ENCODE assay signal across 8 cellular contexts in the genomic region with DNA sequence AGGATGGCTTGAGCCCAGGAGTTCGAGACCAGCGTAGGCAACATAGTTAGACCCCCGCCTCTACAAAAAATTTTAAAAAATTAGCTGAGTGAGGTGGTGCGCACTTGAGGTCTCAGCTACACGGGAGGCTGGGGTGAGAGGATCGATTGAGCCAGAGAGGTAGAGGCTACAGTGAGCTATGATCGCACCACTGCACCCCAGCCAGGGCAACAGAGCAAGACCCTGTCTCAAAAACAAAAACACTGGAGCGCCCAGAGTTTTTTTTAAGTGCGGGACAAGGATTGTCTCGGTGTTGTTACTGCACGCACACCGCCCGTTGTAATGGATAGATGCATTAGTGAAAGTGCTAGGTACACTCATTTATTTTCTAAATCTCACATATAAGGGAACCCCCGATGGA. TPM values are rescaled to one million over a fixed set of nuclear protein-coding genes. Genes with fewer than 3 reads are reported as not detected.
DNase-seq lines count a peak whose midpoint lies in the region; ATAC-seq, FAIRE-seq and TF ChIP-seq lines count a peak whose summit lies in the region.

No MANE protein-coding gene starts in this region.

- H3K27me3 ChIP-seq in SJCRH30 (no peaks in the 10 kb centered on the region), sigmoid colon (no peaks in the 10 kb centered on the region)

- 35 to 67% methylated on average over 14 of the region's 14 CpGs for WGBS in sigmoid colon, 2 donors
- 44 to 48% methylated on average over 14 of the region's 14 CpGs for WGBS in lower leg skin, 2 donors

- H3K36me3 ChIP-seq in SJCRH30 (no peaks in the 10 kb centered on the region), sigmoid colon (no peaks in the 10 kb centered on the region)

- no peak for TF ChIP-seq EP300 in sigmoid colon (IDR thresholded peaks at IDR 0.05)

- H3K4me1 ChIP-seq in SJCRH30, result peaks cover 7% of the 10 kb centered on the region; the same call in 1 of the 2 replicates
- H3K4me1 ChIP-seq in sigmoid colon, result peaks cover 0 to 38% (median 28%) of the 10 kb centered on the region in 4 donors

- no peak for TF ChIP-seq POLR2A in sigmoid colon (IDR thresholded peaks at IDR 0.05)
- no peak for TF ChIP-seq POLR2A in lower leg skin (IDR thresholded peaks at IDR 0.05)

- no peak overlapping the region for H3K27ac ChIP-seq in SJCRH30
- peak overlapping the region in 1 of 4 donors; percentile 64 for H3K27ac ChIP-seq in sigmoid colon

- FAIRE-seq in GM18507 (lab: Jason Lieb, UNC), result peak; percentile 35

- intact Hi-C loops in sigmoid colon (cut with DNase I), result loop anchor here (5.0 kb wide), 1 partner anchor 134 kb away; a partner anchor contains a TSS
- intact Hi-C loops in lower leg skin (cut with DNase I; ENCODE audit: low total_unique reads), result no loop called here
- intact Hi-C loops in posterior cingulate gyrus (cut with DNase I), result no loop called here

- DNase-seq in GM18507 (ENCODE audit: extremely low spot score, insufficient read length, low read depth) (no peak), SJCRH30 (no peak), fibroblast of pulmonary artery (ENCODE audit: low read depth) (no peak), sigmoid colon (no peak), lower leg skin (ENCODE audit: low spot score in 2 of 2) (no peak), posterior cingulate gyrus (no peak), NCI-H748 (lab: John Stamatoyannopoulos, UW; ENCODE audit: unreplicated experiment) (no peak)

- no peak for ATAC-seq in GM21526 (IDR thresholded peaks at IDR 0.05; ENCODE audit: low FRiP score, unreplicated experiment)

- H3K9me3 ChIP-seq in SJCRH30 (replicated peaks) (no peaks in the 10 kb centered on the region), sigmoid colon (no peaks in the 10 kb centered on the region)

- peak overlapping the region; percentile 60 for H3K4me3 ChIP-seq in SJCRH30
- peak overlapping the region; percentile 52 for H3K4me3 ChIP-seq in fibroblast of pulmonary artery (replicated peaks; ENCODE audit: low read depth, low read length)
- H3K4me3 ChIP-seq in sigmoid colon, result peak overlapping the region; percentile 58 to 94 (median 78)
- no peak overlapping the region for H3K4me3 ChIP-seq in lower leg skin (ENCODE audit: low read depth, poor library complexity, severe bottlenecking)

- TF ChIP-seq CTCF in fibroblast of pulmonary artery (IDR thresholded peaks at IDR 0.05; ENCODE audit: low read length, missing control alignments) (no peak), sigmoid colon (IDR thresholded peaks at IDR 0.05) (no peak), lower leg skin (IDR thresholded peaks at IDR 0.05) (no peak)

RNA-seq across cellular contexts. Expression of a gene that starts 37.1 kb away (rescaled TPM):
- 2.0 and 2.5 TPM in 2 replicates for total RNA-seq in SJCRH30 (2014; rRNA removed; shearing (Covaris generic))
- total RNA-seq in sigmoid colon, result 10 to 100 TPM in 2 of 4 donors, 1 to 10 TPM in 2; 6.9 to 12.5 (median 10.0) TPM
- polyA plus RNA-seq in sigmoid colon, result 10 to 100 TPM in 1 of 3 donors, 1 to 10 TPM in 2; 1.2 to 23.1 (median 1.2) TPM
- total RNA-seq in lower leg skin, result 1 to 10 TPM; 4.2 to 5.4 (median 5.0) TPM
